ENCODE assay signal across 1 cellular context in the genomic region with DNA sequence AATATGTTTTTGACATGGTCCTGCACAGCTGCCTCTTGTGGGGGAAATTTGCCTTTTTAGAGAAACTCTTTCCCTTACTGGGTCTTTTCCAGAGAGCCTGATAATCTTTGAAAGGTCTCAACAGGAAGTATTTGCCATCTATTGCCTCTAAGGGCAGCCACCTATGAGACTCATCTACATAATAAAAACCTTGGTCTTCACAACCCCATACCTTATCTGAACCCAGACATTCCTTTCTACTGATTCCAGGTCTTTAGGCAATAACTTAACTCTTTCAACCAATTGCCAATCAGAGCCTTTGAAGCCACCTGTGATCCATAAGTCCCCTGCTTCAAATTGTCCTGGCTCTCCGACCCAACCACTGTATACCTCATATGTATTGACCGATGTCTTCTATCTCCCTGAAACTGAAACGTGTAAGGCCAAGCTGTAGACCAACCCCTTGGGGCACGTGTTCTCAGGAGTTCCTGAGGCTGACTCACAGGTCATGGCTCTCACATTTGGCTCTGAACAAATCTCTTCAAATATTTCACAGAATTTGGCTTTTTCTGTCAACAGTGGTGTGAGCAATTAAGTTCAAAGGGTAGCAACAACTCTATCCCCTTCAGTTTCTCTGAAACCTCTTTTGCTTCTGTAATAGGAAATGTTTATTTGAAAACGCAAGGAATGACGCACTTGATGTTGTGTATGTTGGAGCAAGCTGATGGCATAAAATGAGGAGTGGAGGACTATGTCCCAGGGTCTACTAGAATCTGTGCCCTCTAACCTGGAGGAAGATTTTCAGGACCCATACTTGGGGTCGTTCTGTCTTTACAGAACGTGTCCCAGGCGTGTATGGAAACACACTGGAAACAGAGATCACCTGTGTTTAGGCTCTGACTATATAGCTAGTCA.
TF ChIP-seq lines count a peak whose summit lies in the region.

No MANE protein-coding gene starts in this region.

TF ChIP-seq in HepG2, 621 proteins besides CTCF, POLR2A, EP300 and RAD21 (continued from another document):
- no peak for TF ChIP-seq AKNA (CRISPR knock-in tag; IDR thresholded peaks at IDR 0.05; ENCODE audit: borderline replicate concordance)
- TF ChIP-seq RARA (CRISPR knock-in tag; IDR thresholded peaks at IDR 0.05), result peak; percentile 56
- no peak for TF ChIP-seq GTF2F1 (IDR thresholded peaks at IDR 0.05; ENCODE audit: low read length)
- TF ChIP-seq ZHX1 (CRISPR knock-in tag; IDR thresholded peaks at IDR 0.05; ENCODE audit: low read depth), result no peak
- TF ChIP-seq POLR2AphosphoS5 (IDR thresholded peaks at IDR 0.05; ENCODE audit: low read depth, low read length), result no peak
- no peak for TF ChIP-seq SALL2 (CRISPR knock-in tag; IDR thresholded peaks at IDR 0.05)
- TF ChIP-seq FOSL2 (CRISPR knock-in tag; IDR thresholded peaks at IDR 0.05), result peak; percentile 86
- no peak for TF ChIP-seq NFIB (CRISPR knock-in tag; IDR thresholded peaks at IDR 0.05; ENCODE audit: borderline replicate concordance)
- TF ChIP-seq, protein P1, sequence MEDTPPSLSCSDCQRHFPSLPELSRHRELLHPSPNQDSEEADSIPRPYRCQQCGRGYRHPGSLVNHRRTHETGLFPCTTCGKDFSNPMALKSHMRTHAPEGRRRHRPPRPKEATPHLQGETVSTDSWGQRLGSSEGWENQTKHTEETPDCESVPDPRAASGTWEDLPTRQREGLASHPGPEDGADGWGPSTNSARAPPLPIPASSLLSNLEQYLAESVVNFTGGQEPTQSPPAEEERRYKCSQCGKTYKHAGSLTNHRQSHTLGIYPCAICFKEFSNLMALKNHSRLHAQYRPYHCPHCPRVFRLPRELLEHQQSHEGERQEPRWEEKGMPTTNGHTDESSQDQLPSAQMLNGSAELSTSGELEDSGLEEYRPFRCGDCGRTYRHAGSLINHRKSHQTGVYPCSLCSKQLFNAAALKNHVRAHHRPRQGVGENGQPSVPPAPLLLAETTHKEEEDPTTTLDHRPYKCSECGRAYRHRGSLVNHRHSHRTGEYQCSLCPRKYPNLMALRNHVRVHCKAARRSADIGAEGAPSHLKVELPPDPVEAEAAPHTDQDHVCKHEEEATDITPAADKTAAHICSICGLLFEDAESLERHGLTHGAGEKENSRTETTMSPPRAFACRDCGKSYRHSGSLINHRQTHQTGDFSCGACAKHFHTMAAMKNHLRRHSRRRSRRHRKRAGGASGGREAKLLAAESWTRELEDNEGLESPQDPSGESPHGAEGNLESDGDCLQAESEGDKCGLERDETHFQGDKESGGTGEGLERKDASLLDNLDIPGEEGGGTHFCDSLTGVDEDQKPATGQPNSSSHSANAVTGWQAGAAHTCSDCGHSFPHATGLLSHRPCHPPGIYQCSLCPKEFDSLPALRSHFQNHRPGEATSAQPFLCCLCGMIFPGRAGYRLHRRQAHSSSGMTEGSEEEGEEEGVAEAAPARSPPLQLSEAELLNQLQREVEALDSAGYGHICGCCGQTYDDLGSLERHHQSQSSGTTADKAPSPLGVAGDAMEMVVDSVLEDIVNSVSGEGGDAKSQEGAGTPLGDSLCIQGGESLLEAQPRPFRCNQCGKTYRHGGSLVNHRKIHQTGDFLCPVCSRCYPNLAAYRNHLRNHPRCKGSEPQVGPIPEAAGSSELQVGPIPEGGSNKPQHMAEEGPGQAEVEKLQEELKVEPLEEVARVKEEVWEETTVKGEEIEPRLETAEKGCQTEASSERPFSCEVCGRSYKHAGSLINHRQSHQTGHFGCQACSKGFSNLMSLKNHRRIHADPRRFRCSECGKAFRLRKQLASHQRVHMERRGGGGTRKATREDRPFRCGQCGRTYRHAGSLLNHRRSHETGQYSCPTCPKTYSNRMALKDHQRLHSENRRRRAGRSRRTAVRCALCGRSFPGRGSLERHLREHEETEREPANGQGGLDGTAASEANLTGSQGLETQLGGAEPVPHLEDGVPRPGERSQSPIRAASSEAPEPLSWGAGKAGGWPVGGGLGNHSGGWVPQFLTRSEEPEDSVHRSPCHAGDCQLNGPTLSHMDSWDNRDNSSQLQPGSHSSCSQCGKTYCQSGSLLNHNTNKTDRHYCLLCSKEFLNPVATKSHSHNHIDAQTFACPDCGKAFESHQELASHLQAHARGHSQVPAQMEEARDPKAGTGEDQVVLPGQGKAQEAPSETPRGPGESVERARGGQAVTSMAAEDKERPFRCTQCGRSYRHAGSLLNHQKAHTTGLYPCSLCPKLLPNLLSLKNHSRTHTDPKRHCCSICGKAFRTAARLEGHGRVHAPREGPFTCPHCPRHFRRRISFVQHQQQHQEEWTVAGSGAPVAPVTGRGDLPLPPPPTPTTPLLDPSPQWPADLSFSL (CRISPR knock-in tag; IDR thresholded peaks at IDR 0.05), result no peak
- no peak for TF ChIP-seq NONO (IDR thresholded peaks at IDR 0.05)
- no peak for TF ChIP-seq NONO (CRISPR knock-in tag; conservative IDR thresholded peaks at IDR 0.05)
- no peak for TF ChIP-seq ZKSCAN8 (CRISPR knock-in tag; IDR thresholded peaks at IDR 0.05; ENCODE audit: borderline replicate concordance)
- no peak for TF ChIP-seq GATA4 (IDR thresholded peaks at IDR 0.05; ENCODE audit: borderline replicate concordance, low read depth)
- TF ChIP-seq, protein P2, sequence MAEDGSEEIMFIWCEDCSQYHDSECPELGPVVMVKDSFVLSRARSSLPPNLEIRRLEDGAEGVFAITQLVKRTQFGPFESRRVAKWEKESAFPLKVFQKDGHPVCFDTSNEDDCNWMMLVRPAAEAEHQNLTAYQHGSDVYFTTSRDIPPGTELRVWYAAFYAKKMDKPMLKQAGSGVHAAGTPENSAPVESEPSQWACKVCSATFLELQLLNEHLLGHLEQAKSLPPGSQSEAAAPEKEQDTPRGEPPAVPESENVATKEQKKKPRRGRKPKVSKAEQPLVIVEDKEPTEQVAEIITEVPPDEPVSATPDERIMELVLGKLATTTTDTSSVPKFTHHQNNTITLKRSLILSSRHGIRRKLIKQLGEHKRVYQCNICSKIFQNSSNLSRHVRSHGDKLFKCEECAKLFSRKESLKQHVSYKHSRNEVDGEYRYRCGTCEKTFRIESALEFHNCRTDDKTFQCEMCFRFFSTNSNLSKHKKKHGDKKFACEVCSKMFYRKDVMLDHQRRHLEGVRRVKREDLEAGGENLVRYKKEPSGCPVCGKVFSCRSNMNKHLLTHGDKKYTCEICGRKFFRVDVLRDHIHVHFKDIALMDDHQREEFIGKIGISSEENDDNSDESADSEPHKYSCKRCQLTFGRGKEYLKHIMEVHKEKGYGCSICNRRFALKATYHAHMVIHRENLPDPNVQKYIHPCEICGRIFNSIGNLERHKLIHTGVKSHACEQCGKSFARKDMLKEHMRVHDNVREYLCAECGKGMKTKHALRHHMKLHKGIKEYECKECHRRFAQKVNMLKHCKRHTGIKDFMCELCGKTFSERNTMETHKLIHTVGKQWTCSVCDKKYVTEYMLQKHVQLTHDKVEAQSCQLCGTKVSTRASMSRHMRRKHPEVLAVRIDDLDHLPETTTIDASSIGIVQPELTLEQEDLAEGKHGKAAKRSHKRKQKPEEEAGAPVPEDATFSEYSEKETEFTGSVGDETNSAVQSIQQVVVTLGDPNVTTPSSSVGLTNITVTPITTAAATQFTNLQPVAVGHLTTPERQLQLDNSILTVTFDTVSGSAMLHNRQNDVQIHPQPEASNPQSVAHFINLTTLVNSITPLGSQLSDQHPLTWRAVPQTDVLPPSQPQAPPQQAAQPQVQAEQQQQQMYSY (CRISPR knock-in tag; IDR thresholded peaks at IDR 0.05), result no peak
